In genomic region chr3:78887029-78887428, GRCh38 we compare ENCODE assay signal across 1 cellular context.
TF ChIP-seq lines count a peak whose summit lies in the region.

No MANE protein-coding gene starts in this region.

TF ChIP-seq in IMR-90, 13 proteins besides CTCF, POLR2A, EP300 and RAD21:
- TF ChIP-seq, protein P1, sequence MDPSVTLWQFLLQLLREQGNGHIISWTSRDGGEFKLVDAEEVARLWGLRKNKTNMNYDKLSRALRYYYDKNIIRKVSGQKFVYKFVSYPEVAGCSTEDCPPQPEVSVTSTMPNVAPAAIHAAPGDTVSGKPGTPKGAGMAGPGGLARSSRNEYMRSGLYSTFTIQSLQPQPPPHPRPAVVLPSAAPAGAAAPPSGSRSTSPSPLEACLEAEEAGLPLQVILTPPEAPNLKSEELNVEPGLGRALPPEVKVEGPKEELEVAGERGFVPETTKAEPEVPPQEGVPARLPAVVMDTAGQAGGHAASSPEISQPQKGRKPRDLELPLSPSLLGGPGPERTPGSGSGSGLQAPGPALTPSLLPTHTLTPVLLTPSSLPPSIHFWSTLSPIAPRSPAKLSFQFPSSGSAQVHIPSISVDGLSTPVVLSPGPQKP (IDR thresholded peaks at IDR 0.05; ENCODE audit: borderline replicate concordance, low read depth, low read length), result no peak
- TF ChIP-seq NFE2L2 (IDR thresholded peaks at IDR 0.05; ENCODE audit: low read depth, low read length) (no peak), RCOR1 (IDR thresholded peaks at IDR 0.05; ENCODE audit: insufficient replicate concordance, low read length) (no peak), MAZ (IDR thresholded peaks at IDR 0.05; ENCODE audit: borderline replicate concordance, low read depth, low read length) (no peak), RFX5 (IDR thresholded peaks at IDR 0.05; ENCODE audit: low read depth, low read length) (no peak), USF2 (IDR thresholded peaks at IDR 0.05; ENCODE audit: low read depth, low read length) (no peak)
